In genomic region chr5:1573728-1574329, GRCh38 we compare ENCODE assay signal across 6 cellular contexts. TPM values are rescaled to one million over a fixed set of nuclear protein-coding genes. Genes with fewer than 3 reads are reported as not detected.
DNase-seq lines count a peak whose midpoint lies in the region; ATAC-seq and TF ChIP-seq lines count a peak whose summit lies in the region.
"Not testable (repeated sequence)": the region's sequence is repeated elsewhere in the genome, so short reads cannot be mapped to it uniquely, and the experiment has no call there.

No MANE protein-coding gene starts in this region.

- H3K9ac ChIP-seq in BLaER1 treated with 17β-estradiol and CSF1 and Interleukin-3, amounts not matched to agents 10 nM and 100 nM; mucosa of rectum (ENCODE audit: low read depth in 1 of 2, low read length in 2 of 2): not testable (repeated sequence)

- not testable (repeated sequence) for H2AFZ ChIP-seq in hepatocyte

- not testable (repeated sequence) for H3K79me2 ChIP-seq in hepatocyte

- not testable (repeated sequence) for H3K4me3 Mint-ChIP-seq in central memory CD8-positive, alpha-beta T cell; stimulated activated effector memory CD8-positive, alpha-beta T cell treated with anti-CD3 and anti-CD28 coated beads, Interleukin-12 subunit alpha, Interleukin-12 subunit beta, amount 100 ng/mL, for 72 hours

- H3K27ac Mint-ChIP-seq in central memory CD8-positive, alpha-beta T cell (ENCODE audit: low read depth), result peak overlapping the region; percentile 68
- H3K27ac Mint-ChIP-seq in stimulated activated effector memory CD8-positive, alpha-beta T cell treated with anti-CD3 and anti-CD28 coated beads, Interleukin-12 subunit alpha, Interleukin-12 subunit beta, amount 100 ng/mL, for 72 hours, result peak overlapping the region; percentile 79

- DNase-seq in HuH-7.5 (ENCODE audit: low spot score), result peak; percentile 3
- not testable (repeated sequence) for DNase-seq in central memory CD8-positive, alpha-beta T cell (ENCODE audit: low spot score in 2 of 2); hepatocyte (ENCODE audit: low spot score); stimulated activated effector memory CD8-positive, alpha-beta T cell treated with anti-CD3 and anti-CD28 coated beads, Interleukin-12 subunit alpha, Interleukin-12 subunit beta, amount 100 ng/mL, for 72 hours (ENCODE audit: low spot score in 2 of 2)

- not testable (repeated sequence) for H3K9me3 Mint-ChIP-seq in central memory CD8-positive, alpha-beta T cell; stimulated activated effector memory CD8-positive, alpha-beta T cell treated with anti-CD3 and anti-CD28 coated beads, Interleukin-12 subunit alpha, Interleukin-12 subunit beta, amount 100 ng/mL, for 72 hours

- TF ChIP-seq CTCF in hepatocyte (IDR thresholded peaks at IDR 0.05; ENCODE audit: poor library complexity), result not testable (repeated sequence)

- ATAC-seq in central memory CD8-positive, alpha-beta T cell (replicated peaks; ENCODE audit: extremely low read depth, poor library complexity, severe bottlenecking); stimulated activated effector memory CD8-positive, alpha-beta T cell treated with anti-CD3 and anti-CD28 coated beads, Interleukin-12 subunit alpha, Interleukin-12 subunit beta, amount 100 ng/mL, for 72 hours: not testable (repeated sequence)

- H3K9me2 ChIP-seq in hepatocyte (replicated peaks; ENCODE audit: insufficient read depth), result not testable (repeated sequence)

- H4K20me1 ChIP-seq in BLaER1 treated with 17β-estradiol and CSF1 and Interleukin-3, amounts not matched to agents 10 nM and 100 nM; hepatocyte (ENCODE audit: insufficient read depth, poor library complexity, severe bottlenecking): not testable (repeated sequence)

- peaks cover 6 to 37% (median 14%) of the 10 kb centered on the region in 10 experiments; a peak in 18 of 20 replicates for H3K4me1 ChIP-seq in BLaER1 treated with 17β-estradiol and CSF1 and Interleukin-3, amounts not matched to agents 10 nM and 100 nM
- H3K4me1 ChIP-seq in hepatocyte (ENCODE audit: insufficient read depth), result not testable (repeated sequence)
- peaks cover 0 to 12% of the 10 kb centered on the region in 2 donors for H3K4me1 ChIP-seq in mucosa of rectum (ENCODE audit: control insufficient read depth in 2 of 2, insufficient read depth in 2 of 2, low read length in 2 of 2)

- H3K27me3 ChIP-seq in BLaER1 treated with 17β-estradiol and CSF1 and Interleukin-3, amounts not matched to agents 10 nM and 100 nM; hepatocyte; mucosa of rectum (ENCODE audit: control insufficient read depth in 2 of 2, insufficient read depth in 2 of 2, low read length in 2 of 2): not testable (repeated sequence)

- 91% methylated on average over 12 of the region's 14 CpGs for WGBS in hepatocyte (ENCODE audit: low lambda C conversion rate, missing lambda C conversion rate)

- H3K36me3 ChIP-seq in BLaER1 treated with 17β-estradiol and CSF1 and Interleukin-3, amounts not matched to agents 10 nM and 100 nM, result peaks cover 4 to 57% (median 29%) of the 10 kb centered on the region in 11 experiments; a peak in 20 of 22 replicates
- not testable (repeated sequence) for H3K36me3 ChIP-seq in hepatocyte (replicated peaks; ENCODE audit: insufficient read depth, low read depth); mucosa of rectum (ENCODE audit: control insufficient read depth in 2 of 2, insufficient read depth in 2 of 2, low read length in 2 of 2)

- H3K4me2 ChIP-seq in BLaER1 treated with 17β-estradiol and CSF1 and Interleukin-3, amounts not matched to agents 10 nM and 100 nM, result peak overlapping the region in 10 of 11 experiments; percentile 5 to 64 (median 38); a peak in 16 of 22 replicates
- H3K4me2 ChIP-seq in hepatocyte, result not testable (repeated sequence)

- H3K36me3 Mint-ChIP-seq in central memory CD8-positive, alpha-beta T cell (ENCODE audit: insufficient read depth), result peaks cover 14% of the 10 kb centered on the region
- peaks cover 29% of the 10 kb centered on the region for H3K36me3 Mint-ChIP-seq in stimulated activated effector memory CD8-positive, alpha-beta T cell treated with anti-CD3 and anti-CD28 coated beads, Interleukin-12 subunit alpha, Interleukin-12 subunit beta, amount 100 ng/mL, for 72 hours

- not testable (repeated sequence) for H3K4me3 ChIP-seq in BLaER1 treated with 17β-estradiol and CSF1 and Interleukin-3, amounts not matched to agents 10 nM and 100 nM; hepatocyte
- H3K4me3 ChIP-seq in mucosa of rectum (ENCODE audit: low read length in 2 of 2), result peak overlapping the region in 1 of 2 donors; percentile 23

- peaks cover 15 to 27% (median 26%) of the 10 kb centered on the region in 11 experiments for H3K9me3 ChIP-seq in BLaER1 treated with 17β-estradiol and CSF1 and Interleukin-3, amounts not matched to agents 10 nM and 100 nM (replicated peaks in 1 of 11)
- not testable (repeated sequence) for H3K9me3 ChIP-seq in hepatocyte (ENCODE audit: low read depth); mucosa of rectum (ENCODE audit: control insufficient read depth in 2 of 2, low read length in 2 of 2)

- not testable (repeated sequence) for H3K4me1 Mint-ChIP-seq in central memory CD8-positive, alpha-beta T cell; stimulated activated effector memory CD8-positive, alpha-beta T cell treated with anti-CD3 and anti-CD28 coated beads, Interleukin-12 subunit alpha, Interleukin-12 subunit beta, amount 100 ng/mL, for 72 hours

- not testable (repeated sequence) for H3K27me3 Mint-ChIP-seq in central memory CD8-positive, alpha-beta T cell

- not testable (repeated sequence) for H3K27ac ChIP-seq in BLaER1 treated with 17β-estradiol and CSF1 and Interleukin-3, amounts not matched to agents 10 nM and 100 nM
- H3K27ac ChIP-seq in hepatocyte, result peak overlapping the region; percentile 58
- H3K27ac ChIP-seq in mucosa of rectum (ENCODE audit: low read depth in 2 of 2, low read length in 2 of 2), result peak overlapping the region; percentile 65 to 70

RNA-seq across cellular contexts. Expression of gene LPCAT1, which starts 50.1 kb away (rescaled TPM):
- total RNA-seq in hepatocyte, result 44.1 and 46.7 TPM in 2 replicates
- polyA plus RNA-seq in hepatocyte, result 56.0 and 75.7 TPM in 2 replicates
